Comparison of ENCODE assay signal across 1 cellular context in the genomic region with DNA sequence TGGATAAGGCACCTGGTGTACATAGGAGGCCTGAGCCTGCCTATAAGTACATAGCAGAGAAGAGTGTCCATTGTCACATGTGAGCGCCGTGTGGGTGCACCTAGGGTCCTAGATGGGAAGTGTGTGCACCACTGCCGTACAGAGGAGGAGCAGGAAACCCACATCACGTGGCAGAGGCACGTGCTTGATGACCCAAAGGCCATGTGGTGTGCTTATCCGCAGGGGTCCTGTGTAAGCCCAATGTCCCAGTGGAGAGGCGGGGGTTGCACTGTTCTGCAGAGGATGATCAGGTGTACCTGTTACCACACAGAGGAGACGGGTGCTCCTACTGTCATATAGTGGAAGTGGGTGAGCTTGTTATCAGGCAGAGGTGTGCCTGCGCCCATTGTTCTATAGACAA.
TF ChIP-seq lines count a peak whose summit lies in the region.

No MANE protein-coding gene starts in this region.

TF ChIP-seq in WTC11, 78 proteins besides CTCF, POLR2A, EP300 and RAD21 (continued from another document):
- 0 out of 2 replicates have a peak, but pooled peaks have one; percentile 51 for TF ChIP-seq FOXP1 (CRISPR knock-in tag; IDR thresholded peaks at IDR 0.05; ENCODE audit: borderline replicate concordance)
- TF ChIP-seq, protein P1, sequence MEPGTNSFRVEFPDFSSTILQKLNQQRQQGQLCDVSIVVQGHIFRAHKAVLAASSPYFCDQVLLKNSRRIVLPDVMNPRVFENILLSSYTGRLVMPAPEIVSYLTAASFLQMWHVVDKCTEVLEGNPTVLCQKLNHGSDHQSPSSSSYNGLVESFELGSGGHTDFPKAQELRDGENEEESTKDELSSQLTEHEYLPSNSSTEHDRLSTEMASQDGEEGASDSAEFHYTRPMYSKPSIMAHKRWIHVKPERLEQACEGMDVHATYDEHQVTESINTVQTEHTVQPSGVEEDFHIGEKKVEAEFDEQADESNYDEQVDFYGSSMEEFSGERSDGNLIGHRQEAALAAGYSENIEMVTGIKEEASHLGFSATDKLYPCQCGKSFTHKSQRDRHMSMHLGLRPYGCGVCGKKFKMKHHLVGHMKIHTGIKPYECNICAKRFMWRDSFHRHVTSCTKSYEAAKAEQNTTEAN (CRISPR knock-in tag; IDR thresholded peaks at IDR 0.05), result 0 out of 2 replicates have a peak, but pooled peaks have one; percentile 60
- TF ChIP-seq, protein P2, sequence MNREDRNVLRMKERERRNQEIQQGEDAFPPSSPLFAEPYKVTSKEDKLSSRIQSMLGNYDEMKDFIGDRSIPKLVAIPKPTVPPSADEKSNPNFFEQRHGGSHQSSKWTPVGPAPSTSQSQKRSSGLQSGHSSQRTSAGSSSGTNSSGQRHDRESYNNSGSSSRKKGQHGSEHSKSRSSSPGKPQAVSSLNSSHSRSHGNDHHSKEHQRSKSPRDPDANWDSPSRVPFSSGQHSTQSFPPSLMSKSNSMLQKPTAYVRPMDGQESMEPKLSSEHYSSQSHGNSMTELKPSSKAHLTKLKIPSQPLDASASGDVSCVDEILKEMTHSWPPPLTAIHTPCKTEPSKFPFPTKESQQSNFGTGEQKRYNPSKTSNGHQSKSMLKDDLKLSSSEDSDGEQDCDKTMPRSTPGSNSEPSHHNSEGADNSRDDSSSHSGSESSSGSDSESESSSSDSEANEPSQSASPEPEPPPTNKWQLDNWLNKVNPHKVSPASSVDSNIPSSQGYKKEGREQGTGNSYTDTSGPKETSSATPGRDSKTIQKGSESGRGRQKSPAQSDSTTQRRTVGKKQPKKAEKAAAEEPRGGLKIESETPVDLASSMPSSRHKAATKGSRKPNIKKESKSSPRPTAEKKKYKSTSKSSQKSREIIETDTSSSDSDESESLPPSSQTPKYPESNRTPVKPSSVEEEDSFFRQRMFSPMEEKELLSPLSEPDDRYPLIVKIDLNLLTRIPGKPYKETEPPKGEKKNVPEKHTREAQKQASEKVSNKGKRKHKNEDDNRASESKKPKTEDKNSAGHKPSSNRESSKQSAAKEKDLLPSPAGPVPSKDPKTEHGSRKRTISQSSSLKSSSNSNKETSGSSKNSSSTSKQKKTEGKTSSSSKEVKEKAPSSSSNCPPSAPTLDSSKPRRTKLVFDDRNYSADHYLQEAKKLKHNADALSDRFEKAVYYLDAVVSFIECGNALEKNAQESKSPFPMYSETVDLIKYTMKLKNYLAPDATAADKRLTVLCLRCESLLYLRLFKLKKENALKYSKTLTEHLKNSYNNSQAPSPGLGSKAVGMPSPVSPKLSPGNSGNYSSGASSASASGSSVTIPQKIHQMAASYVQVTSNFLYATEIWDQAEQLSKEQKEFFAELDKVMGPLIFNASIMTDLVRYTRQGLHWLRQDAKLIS (CRISPR knock-in tag; IDR thresholded peaks at IDR 0.05; ENCODE audit: borderline replicate concordance), result no peak
- TF ChIP-seq, protein P3, sequence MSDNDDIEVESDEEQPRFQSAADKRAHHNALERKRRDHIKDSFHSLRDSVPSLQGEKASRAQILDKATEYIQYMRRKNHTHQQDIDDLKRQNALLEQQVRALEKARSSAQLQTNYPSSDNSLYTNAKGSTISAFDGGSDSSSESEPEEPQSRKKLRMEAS (CRISPR knock-in tag; IDR thresholded peaks at IDR 0.05), result peak; percentile 77; the same call in 1 of the 2 replicates
- TF ChIP-seq, protein P4, sequence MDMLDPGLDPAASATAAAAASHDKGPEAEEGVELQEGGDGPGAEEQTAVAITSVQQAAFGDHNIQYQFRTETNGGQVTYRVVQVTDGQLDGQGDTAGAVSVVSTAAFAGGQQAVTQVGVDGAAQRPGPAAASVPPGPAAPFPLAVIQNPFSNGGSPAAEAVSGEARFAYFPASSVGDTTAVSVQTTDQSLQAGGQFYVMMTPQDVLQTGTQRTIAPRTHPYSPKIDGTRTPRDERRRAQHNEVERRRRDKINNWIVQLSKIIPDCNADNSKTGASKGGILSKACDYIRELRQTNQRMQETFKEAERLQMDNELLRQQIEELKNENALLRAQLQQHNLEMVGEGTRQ (CRISPR knock-in tag; IDR thresholded peaks at IDR 0.05), result peak; percentile 68
